8 cellular contexts compared by ENCODE assay signal in the genomic region with DNA sequence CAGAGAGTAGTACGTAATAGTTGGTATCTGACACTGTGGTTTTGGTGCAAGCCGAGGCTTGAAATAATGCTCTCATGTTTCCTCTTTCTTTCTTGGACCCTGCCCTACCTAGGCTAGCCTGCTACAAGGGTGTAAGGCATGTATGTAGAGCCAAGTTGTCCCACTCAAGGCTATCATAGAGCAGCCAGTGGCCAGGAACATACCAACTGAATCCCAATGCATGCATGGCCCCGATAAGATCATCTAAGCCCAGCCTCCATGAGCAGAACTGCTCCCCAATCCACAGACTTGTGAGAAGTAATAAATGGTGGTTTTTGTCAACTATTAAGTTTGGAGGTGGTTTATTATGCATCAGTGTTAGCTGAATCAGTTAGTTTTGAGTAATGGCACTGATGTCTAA.
"Had no signal": no experiment of that assay in that cellular context is flagged by ENCODE, and none has a peak within 500 bp of the region (broad histone marks: within the 10 kb centered on the region; RNA-seq: fewer than 3 reads in every experiment).

No MANE protein-coding gene starts in this region.

- ATAC-seq: HCT116 had no signal

- DNase-seq: GOT3, H7, HFFc6, IMR-90, KBM-7 had no signal

- FAIRE-seq: HTR-8/SVneo had no signal

- H3K4me1 ChIP-seq: HAP-1 had no signal

- H3K9me3 ChIP-seq: HAP-1 had no signal

- H3K36me3 ChIP-seq: HAP-1 had no signal

- H3K4me3 ChIP-seq: HAP-1 had no signal
